In genomic region chr7:131249003-131249402, GRCh38 we compare ENCODE assay signal across 9 cellular contexts.
A peak's percentile ranks its signal among the peaks of the same experiment; 100 is the strongest.
DNase-seq lines count a peak whose midpoint lies in the region; ATAC-seq and TF ChIP-seq lines count a peak whose summit lies in the region.
"Had no signal": no experiment of that assay in that cellular context is flagged by ENCODE, and none has a peak within 500 bp of the region (broad histone marks: within the 10 kb centered on the region; RNA-seq: fewer than 3 reads in every experiment).

No MANE protein-coding gene starts in this region.

- intact Hi-C loops in mucosa of descending colon (cut with DNase I, micrococcal nuclease) = no loop called here

- DNase-seq in AG08395 (ENCODE audit: low spot score) (peak; percentile 96), NCI-H460 (ENCODE audit: extremely low read depth, low read depth) (peak; percentile 45), epithelial cell of proximal tubule (ENCODE audit: low read depth) (peak; percentile 98), mucosa of descending colon (peak in 1 of 3 donors; percentile 41), type B pancreatic cell (ENCODE audit: extremely low spot score, unreplicated experiment) (no peak), NCI-H2029 treated with DMSO at 0.1 percent for 48 hours (lab: John Stamatoyannopoulos, UW) (no peak)
- DNase-seq: activated naive CD4-positive, alpha-beta T cell had no signal

- peaks cover 6% of the 10 kb centered on the region for H3K4me1 Mint-ChIP-seq in activated T-helper 17 cell treated with anti-CD3 and anti-CD28 coated beads, Interleukin-2, amount 50 U/mL, for 72 hours
- H3K4me1 Mint-ChIP-seq in type B pancreatic cell (ENCODE audit: unreplicated experiment) = no peaks in the 10 kb centered on the region

- H3K9me3 ChIP-seq in mucosa of descending colon = no peaks in the 10 kb centered on the region

- no peak overlapping the region for H3K27ac Mint-ChIP-seq in activated T-helper 17 cell treated with anti-CD3 and anti-CD28 coated beads, Interleukin-2, amount 50 U/mL, for 72 hours
- H3K27ac Mint-ChIP-seq in type B pancreatic cell = no peak overlapping the region

- TF ChIP-seq POLR2A in GM18505 (IDR thresholded peaks at IDR 0.05; ENCODE audit: borderline replicate concordance, extremely low read depth, insufficient read depth, insufficient read length) = no peak

- H3K4me3 Mint-ChIP-seq in activated T-helper 17 cell treated with anti-CD3 and anti-CD28 coated beads, Interleukin-2, amount 50 U/mL, for 72 hours = no peak overlapping the region
- H3K4me3 Mint-ChIP-seq in type B pancreatic cell = no peak overlapping the region

- peak; percentile 77 for ATAC-seq in mucosa of descending colon
- ATAC-seq in activated T-helper 17 cell treated with anti-CD3 and anti-CD28 coated beads, Interleukin-2, amount 50 U/mL, for 72 hours (replicated peaks) = no peak
- ATAC-seq in GM18505 (IDR thresholded peaks at IDR 0.05; ENCODE audit: unreplicated experiment) = no peak

- H3K27me3 Mint-ChIP-seq in activated T-helper 17 cell treated with anti-CD3 and anti-CD28 coated beads, Interleukin-2, amount 50 U/mL, for 72 hours = peaks cover 8% of the 10 kb centered on the region
- H3K27me3 Mint-ChIP-seq in type B pancreatic cell = no peaks in the 10 kb centered on the region

- H3K36me3 Mint-ChIP-seq in activated T-helper 17 cell treated with anti-CD3 and anti-CD28 coated beads, Interleukin-2, amount 50 U/mL, for 72 hours (ENCODE audit: low read depth) = no peaks in the 10 kb centered on the region
- no peaks in the 10 kb centered on the region for H3K36me3 Mint-ChIP-seq in type B pancreatic cell

- TF ChIP-seq CTCF in epithelial cell of proximal tubule (conservative IDR thresholded peaks at IDR 0.05; ENCODE audit: low read depth, low read length) = no peak
- no peak for TF ChIP-seq CTCF in mucosa of descending colon (IDR thresholded peaks at IDR 0.05)
- no peak for TF ChIP-seq CTCF in type B pancreatic cell (conservative IDR thresholded peaks at IDR 0.05)

- H3K9me3 Mint-ChIP-seq in activated T-helper 17 cell treated with anti-CD3 and anti-CD28 coated beads, Interleukin-2, amount 50 U/mL, for 72 hours = peaks cover 6% of the 10 kb centered on the region
- peaks cover 5% of the 10 kb centered on the region for H3K9me3 Mint-ChIP-seq in type B pancreatic cell

- no peaks in the 10 kb centered on the region for H3K36me3 ChIP-seq in mucosa of descending colon (ENCODE audit: low read depth)

- no peak overlapping the region for H3K4me3 ChIP-seq in epithelial cell of proximal tubule (ENCODE audit: low read depth, low read length)
- no peak overlapping the region for H3K4me3 ChIP-seq in mucosa of descending colon

- H3K4me1 ChIP-seq in mucosa of descending colon (ENCODE audit: low read depth) = no peaks in the 10 kb centered on the region

Comparison
In these comparisons a context has a peak if more than half of its experiments do, and no peak if none do; other contexts are left out.
1. DNase-seq: peak in AG08395 (single experiment), NCI-H460 (single experiment) and epithelial cell of proximal tubule (single experiment); none in type B pancreatic cell (single experiment) and NCI-H2029 treated with DMSO at 0.1 percent for 48 hours (single experiment).